24 cellular contexts compared by ENCODE assay signal in the genomic region with DNA sequence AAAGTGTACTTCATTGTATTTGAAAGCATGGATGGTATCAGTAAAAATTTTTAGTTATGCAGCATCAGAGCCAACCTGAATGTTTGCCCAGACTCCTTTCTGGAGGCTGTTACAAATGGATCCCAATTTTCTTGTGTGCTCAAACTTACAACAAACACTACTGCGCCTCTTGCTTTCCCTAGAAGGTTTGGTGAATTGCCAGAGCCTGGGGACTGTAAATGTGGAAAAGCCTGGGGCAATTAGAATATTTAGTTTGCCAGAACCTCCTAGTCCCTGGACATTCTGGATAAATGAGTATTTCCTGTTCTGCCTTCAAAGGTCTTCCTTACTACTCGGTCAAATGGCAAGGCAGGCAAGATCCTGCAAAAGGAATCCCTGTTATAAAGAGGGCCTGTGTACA.
"Had no signal": no experiment of that assay in that cellular context is flagged by ENCODE, and none has a peak within 500 bp of the region (broad histone marks: within the 10 kb centered on the region; RNA-seq: fewer than 3 reads in every experiment).

No MANE protein-coding gene starts in this region.

- DNase-seq: activated CD4-positive, alpha-beta T cell treated with anti-CD3 and anti-CD28 coated beads, Interleukin-2, amount 10 ng/mL, durations not matched to agents 24 days and 14 days; activated CD4-positive, alpha-beta T cell treated with anti-CD3 and anti-CD28 coated beads, Interleukin-2, amount 50 U/mL, for 4 hours; activated CD8-positive, alpha-beta T cell treated with anti-CD3 and anti-CD28 coated beads for 36 hours; activated effector memory CD4-positive, alpha-beta T cell treated with anti-CD3 and anti-CD28 coated beads, Interleukin-2, amount 50 U/mL, for 16 hours; activated naive CD4-positive, alpha-beta T cell; activated naive CD4-positive, alpha-beta T cell treated with anti-CD3 and anti-CD28 coated beads, Interleukin-2, amount 50 U/mL, for 16 hours; activated naive CD8-positive, alpha-beta T cell treated with anti-CD3 and anti-CD28 coated beads for 36 hours; activated T-cell treated with anti-CD3 and anti-CD28 coated beads, Interleukin-2, amount 50 U/mL, for 1 hour; activated T-cell treated with anti-CD3 and anti-CD28 coated beads, Interleukin-2, amount 50 U/mL, for 72 hours; amniotic stem cell; aorta; NCI-H1105 treated with DMSO at 0.1 percent for 48 hours; NCI-H1436; NCI-H1694; NCI-H1930; NCI-H2107; NCI-H345; NCI-H526; NCI-H774; SHP77; SJCRH30; T1000 had no signal

- ATAC-seq: activated CD8-positive, alpha-beta T cell treated with anti-CD3 and anti-CD28 coated beads for 36 hours; activated T-cell treated with anti-CD3 and anti-CD28 coated beads, Interleukin-2, amount 50 U/mL, for 72 hours; activated T-helper 17 cell treated with anti-CD3 and anti-CD28 coated beads, Interleukin-2, amount 50 U/mL, for 72 hours; Panc1 had no signal
